ENCODE assay signal across 24 cellular contexts in the genomic region with DNA sequence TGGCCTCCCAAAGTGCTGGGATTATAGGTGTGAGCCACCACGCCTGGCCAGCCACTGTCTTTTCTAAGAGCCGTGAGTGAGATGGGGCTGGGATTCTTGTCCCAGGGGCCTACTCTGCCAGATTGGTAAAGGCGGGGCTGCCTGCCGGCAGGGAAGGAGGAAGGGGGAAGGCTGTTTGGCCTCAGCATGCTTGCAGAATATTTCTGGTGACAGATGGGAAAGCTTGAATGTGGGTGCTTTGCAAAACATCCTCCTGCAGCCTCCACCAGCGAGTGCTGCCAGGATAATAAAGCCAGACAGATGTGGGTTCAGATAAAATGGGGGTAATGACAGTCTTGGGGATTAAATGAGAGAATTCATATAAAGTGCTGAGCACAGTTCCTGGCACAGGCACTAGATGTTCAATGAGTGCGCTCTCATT. TPM values are rescaled to one million over a fixed set of nuclear protein-coding genes. Genes with fewer than 3 reads are reported as not detected.
DNase-seq lines count a peak whose midpoint lies in the region; ATAC-seq, FAIRE-seq and TF ChIP-seq lines count a peak whose summit lies in the region.
"Had no signal": no experiment of that assay in that cellular context is flagged by ENCODE, and none has a peak within 500 bp of the region (broad histone marks: within the 10 kb centered on the region; RNA-seq: fewer than 3 reads in every experiment).

No MANE protein-coding gene starts in this region.

- no peak overlapping the region for H3K27ac Mint-ChIP-seq in chondrocyte (ENCODE audit: unreplicated experiment)
- peak overlapping the region; percentile 51 for H3K27ac Mint-ChIP-seq in nephron progenitor cell
- no peak overlapping the region for H3K27ac Mint-ChIP-seq in naive thymus-derived CD8-positive, alpha-beta T cell
- H3K27ac Mint-ChIP-seq: activated naive CD4-positive, alpha-beta T cell treated with anti-CD3 and anti-CD28 coated beads for 36 hours; activated T-cell treated with anti-CD3 and anti-CD28 coated beads, Interleukin-2, amount 50 U/mL, for 24 hours; immature natural killer cell had no signal

- ATAC-seq in HG03439 (IDR thresholded peaks at IDR 0.05; ENCODE audit: unreplicated experiment) (no peak), Right ventricle myocardium inferior (no peak)
- ATAC-seq in naive thymus-derived CD8-positive, alpha-beta T cell, result no peak
- ATAC-seq: A549; stimulated activated naive CD8-positive, alpha-beta T cell treated with anti-CD3 and anti-CD28 coated beads, Interleukin-15, amount 100 ng/mL, for 72 hours; upper lobe of right lung had no signal

- H3K36me3 Mint-ChIP-seq in chondrocyte (ENCODE audit: low read depth) (peaks cover 4% of the 10 kb centered on the region), nephron progenitor cell (ENCODE audit: low read depth) (peaks cover 12% of the 10 kb centered on the region)
- H3K36me3 Mint-ChIP-seq in naive thymus-derived CD8-positive, alpha-beta T cell, result peaks cover 0 to 5% (median 0%) of the 10 kb centered on the region in 3 donors
- H3K36me3 Mint-ChIP-seq: immature natural killer cell had no signal

- peaks cover 9% of the 10 kb centered on the region for H3K9me3 Mint-ChIP-seq in chondrocyte (ENCODE audit: low read depth)
- H3K9me3 Mint-ChIP-seq in nephron progenitor cell, result peaks cover 29% of the 10 kb centered on the region
- peaks cover 0 to 6% (median 4%) of the 10 kb centered on the region in 9 donors for H3K9me3 Mint-ChIP-seq in naive thymus-derived CD8-positive, alpha-beta T cell
- H3K9me3 Mint-ChIP-seq: activated T-cell treated with anti-CD3 and anti-CD28 coated beads, Interleukin-2, amount 50 U/mL, for 24 hours; immature natural killer cell had no signal

- POLR2A ChIA-PET in naive thymus-derived CD8-positive, alpha-beta T cell (lab: Charles Lee), result no interaction called here

- no peak for TF ChIP-seq CTCF in chondrocyte (IDR thresholded peaks at IDR 0.05)
- TF ChIP-seq CTCF in nephron progenitor cell (IDR thresholded peaks at IDR 0.05), result no peak

- DNase-seq in Ammon's horn (ENCODE audit: low spot score), result peak; percentile 60
- peak; percentile 75 for DNase-seq in NCI-H1694 treated with DMSO at 0.1 percent for 48 hours (lab: John Stamatoyannopoulos, UW)
- peak; percentile 37 for DNase-seq in chondrocyte (ENCODE audit: low spot score)
- no peak for DNase-seq in nephron progenitor cell
- no peak for DNase-seq in frontal cortex (ENCODE audit: low spot score in 2 of 2)
- no peak for DNase-seq in naive thymus-derived CD8-positive, alpha-beta T cell
- no peak for DNase-seq in Right ventricle myocardium inferior (ENCODE audit: missing footprints)
- DNase-seq: activated CD4-positive, CD25-positive, alpha-beta regulatory T cell; activated naive CD4-positive, alpha-beta T cell treated with anti-CD3 and anti-CD28 coated beads for 36 hours; activated T-cell treated with anti-CD3 and anti-CD28 coated beads, Interleukin-2, amount 50 U/mL, for 24 hours; Calu3; caudate nucleus; EL; foreskin fibroblast; immature natural killer cell; left ventricle myocardium inferior; NCI-H1092 treated with DMSO at 0.1 percent for 48 hours; NCI-H526 treated with DMSO at 0.1 percent for 48 hours; RPMI8226; stimulated activated naive CD8-positive, alpha-beta T cell treated with anti-CD3 and anti-CD28 coated beads, Interleukin-15, amount 100 ng/mL, for 72 hours; T1000; upper lobe of right lung had no signal

- FAIRE-seq in frontal cortex (lab: Jason Lieb, UNC), result no peak
- FAIRE-seq: A549 had no signal

- no peak overlapping the region for H3K4me3 Mint-ChIP-seq in chondrocyte (ENCODE audit: unreplicated experiment)
- no peak overlapping the region for H3K4me3 Mint-ChIP-seq in nephron progenitor cell
- no peak overlapping the region for H3K4me3 Mint-ChIP-seq in naive thymus-derived CD8-positive, alpha-beta T cell
- H3K4me3 Mint-ChIP-seq: activated naive CD4-positive, alpha-beta T cell treated with anti-CD3 and anti-CD28 coated beads for 36 hours; activated T-cell treated with anti-CD3 and anti-CD28 coated beads, Interleukin-2, amount 50 U/mL, for 24 hours; immature natural killer cell; stimulated activated naive CD8-positive, alpha-beta T cell treated with anti-CD3 and anti-CD28 coated beads, Interleukin-15, amount 100 ng/mL, for 72 hours had no signal

- intact Hi-C loops in Right ventricle myocardium inferior (cut with DNase I), result no loop called here

- H3K27me3 Mint-ChIP-seq in chondrocyte (ENCODE audit: low read depth), result no peaks in the 10 kb centered on the region
- peaks cover 4% of the 10 kb centered on the region for H3K27me3 Mint-ChIP-seq in nephron progenitor cell (ENCODE audit: low read depth, poor library complexity)
- peaks cover 2 to 24% (median 8%) of the 10 kb centered on the region in 5 donors for H3K27me3 Mint-ChIP-seq in naive thymus-derived CD8-positive, alpha-beta T cell

- peaks cover 12% of the 10 kb centered on the region for H3K4me1 Mint-ChIP-seq in chondrocyte (ENCODE audit: low read depth)
- peaks cover 31% of the 10 kb centered on the region for H3K4me1 Mint-ChIP-seq in nephron progenitor cell
- no peaks in the 10 kb centered on the region for H3K4me1 Mint-ChIP-seq in naive thymus-derived CD8-positive, alpha-beta T cell
- H3K4me1 Mint-ChIP-seq: immature natural killer cell; stimulated activated naive CD8-positive, alpha-beta T cell treated with anti-CD3 and anti-CD28 coated beads, Interleukin-15, amount 100 ng/mL, for 72 hours had no signal

RNA-seq across cellular contexts. Expression of gene ACOX2, which starts 19.8 kb away (rescaled TPM):
- total RNA-seq in chondrocyte, result 0.56 to 1.9 TPM (median 0.57 TPM) in 3 replicates
- total RNA-seq in frontal cortex, result 1.6 TPM
- total RNA-seq in naive thymus-derived CD8-positive, alpha-beta T cell, result not detected
- polyA plus RNA-seq in naive thymus-derived CD8-positive, alpha-beta T cell, result not detected
- total RNA-seq in Right ventricle myocardium inferior, result 33.4 TPM
- total RNA-seq: activated naive CD4-positive, alpha-beta T cell treated with anti-CD3 and anti-CD28 coated beads for 36 hours had no signal
- polyA plus RNA-seq: immature natural killer cell had no signal

RNA-seq across cellular contexts. Expression of gene FAM107A, which starts 20.4 kb away (rescaled TPM):
- not detected in 3 replicates for total RNA-seq in chondrocyte
- total RNA-seq in frontal cortex, result 15.5 TPM
- not detected for total RNA-seq in naive thymus-derived CD8-positive, alpha-beta T cell
- not detected for polyA plus RNA-seq in naive thymus-derived CD8-positive, alpha-beta T cell
- total RNA-seq in Right ventricle myocardium inferior, result 82.9 TPM
- total RNA-seq: activated naive CD4-positive, alpha-beta T cell treated with anti-CD3 and anti-CD28 coated beads for 36 hours; Calu3 had no signal
- polyA plus RNA-seq: immature natural killer cell had no signal

Comparison
In these comparisons a context has a peak if more than half of its experiments do, and no peak if none do; other contexts are left out.
1. DNase-seq: peak in Ammon's horn (single experiment), NCI-H1694 treated with DMSO at 0.1 percent for 48 hours (single experiment) and chondrocyte (single experiment); none in nephron progenitor cell (single experiment), frontal cortex (0 of 2), naive thymus-derived CD8-positive, alpha-beta T cell (0 of 10) and Right ventricle myocardium inferior (single experiment).
2. RNA of gene ACOX2, which starts 19.8 kb away (total RNA-seq): 33.4 TPM in Right ventricle myocardium inferior (single experiment); 1.6 TPM in frontal cortex (single experiment), 0.56 to 1.9 TPM in chondrocyte and not detected in naive thymus-derived CD8-positive, alpha-beta T cell; every median in the first group is over 10 times any median in the second.
3. RNA of gene FAM107A, which starts 20.4 kb away (total RNA-seq): 82.9 TPM in Right ventricle myocardium inferior (single experiment) and 15.5 TPM in frontal cortex (single experiment); not detected in chondrocyte and not detected in naive thymus-derived CD8-positive, alpha-beta T cell; every median in the first group is over 10 times any median in the second.